ENCODE assay signal across 17 cellular contexts in genomic region chr17:76575570-76575969, GRCh38. TPM values are rescaled to one million over a fixed set of nuclear protein-coding genes. Genes with fewer than 3 reads are reported as not detected.
DNase-seq lines count a peak whose midpoint lies in the region; ATAC-seq and TF ChIP-seq lines count a peak whose summit lies in the region.
"Had no signal": no experiment of that assay in that cellular context is flagged by ENCODE, and none has a peak within 500 bp of the region (broad histone marks: within the 10 kb centered on the region; RNA-seq: fewer than 3 reads in every experiment).

No MANE protein-coding gene starts in this region.

- intact Hi-C loops in colonic mucosa (cut with DNase I), result no loop called here
- intact Hi-C loops in MCF 10A (cut with micrococcal nuclease), result no loop called here

- H3K27me3 ChIP-seq in osteoblast (ENCODE audit: insufficient read depth, low read length) (no peaks in the 10 kb centered on the region), colonic mucosa (no peaks in the 10 kb centered on the region)

- H3K36me3 Mint-ChIP-seq in activated T-cell treated with anti-CD3 and anti-CD28 coated beads, Interleukin-2, amount 50 U/mL, for 4 hours (ENCODE audit: insufficient read depth), result no peaks in the 10 kb centered on the region
- H3K36me3 Mint-ChIP-seq in MCF 10A (ENCODE audit: insufficient read depth, unreplicated experiment), result no peaks in the 10 kb centered on the region

- ATAC-seq in activated T-cell treated with anti-CD3 and anti-CD28 coated beads, Interleukin-2, amount 50 U/mL, for 4 hours, result no peak
- ATAC-seq in GM18858 (IDR thresholded peaks at IDR 0.05; ENCODE audit: unreplicated experiment), result no peak
- ATAC-seq: GM12878 had no signal

- peaks cover 4% of the 10 kb centered on the region for H3K9me3 ChIP-seq in osteoblast (ENCODE audit: low read depth, low read length)
- H3K9me3 ChIP-seq in colonic mucosa, result no peaks in the 10 kb centered on the region

- no peak overlapping the region for H3K4me3 Mint-ChIP-seq in activated T-cell treated with anti-CD3 and anti-CD28 coated beads, Interleukin-2, amount 50 U/mL, for 4 hours
- H3K4me3 Mint-ChIP-seq in MCF 10A (ENCODE audit: unreplicated experiment), result no peak overlapping the region
- H3K4me3 Mint-ChIP-seq: CD4-positive, CD25-positive, alpha-beta regulatory T cell; HFFc6 had no signal

- H3K4me2 ChIP-seq in osteoblast (ENCODE audit: insufficient read depth, low read length), result no peak overlapping the region
- H3K4me2 ChIP-seq: BLaER1 treated with 17β-estradiol and CSF1 and Interleukin-3, amounts not matched to agents 10 nM and 100 nM had no signal

- BruUV-seq in MCF 10A (replicated peaks; lab: Mats Ljungman, UMichigan), result no TSS peak

- no peak overlapping the region for H3K4me3 ChIP-seq in osteoblast (ENCODE audit: insufficient read depth, low read length)
- no peak overlapping the region for H3K4me3 ChIP-seq in colonic mucosa
- H3K4me3 ChIP-seq: BLaER1 treated with 17β-estradiol and CSF1 and Interleukin-3, amounts not matched to agents 10 nM and 100 nM; GM12878 had no signal

- no peaks in the 10 kb centered on the region for H3K79me2 ChIP-seq in osteoblast (ENCODE audit: insufficient read depth, low read length)

- H2AFZ ChIP-seq in osteoblast (ENCODE audit: low read length), result no peak overlapping the region

- no peak overlapping the region for H3K27ac ChIP-seq in osteoblast (ENCODE audit: low read depth, low read length)
- no peak overlapping the region for H3K27ac ChIP-seq in colonic mucosa
- H3K27ac ChIP-seq: BLaER1 treated with 17β-estradiol and CSF1 and Interleukin-3, amounts not matched to agents 10 nM and 100 nM had no signal

- no peaks in the 10 kb centered on the region for H4K20me1 ChIP-seq in osteoblast (ENCODE audit: insufficient read depth, low read length)

- H3K27me3 Mint-ChIP-seq in activated T-cell treated with anti-CD3 and anti-CD28 coated beads, Interleukin-2, amount 50 U/mL, for 4 hours (ENCODE audit: low read depth), result no peaks in the 10 kb centered on the region
- H3K27me3 Mint-ChIP-seq in MCF 10A (ENCODE audit: insufficient read depth, unreplicated experiment), result no peaks in the 10 kb centered on the region

- DNase-seq in COLO829 (ENCODE audit: low spot score), result peak; percentile 94
- peak; percentile 43 for DNase-seq in RPMI7951 (ENCODE audit: low read depth)
- peak; percentile 99 for DNase-seq in foreskin melanocyte
- peak; percentile 62 for DNase-seq in osteoblast (ENCODE audit: insufficient read length, low spot score, missing footprints)
- no peak for DNase-seq in colonic mucosa
- no peak for DNase-seq in activated T-cell treated with anti-CD3 and anti-CD28 coated beads, Interleukin-2, amount 50 U/mL, for 4 hours
- DNase-seq in MCF 10A (ENCODE audit: unreplicated experiment), result no peak
- DNase-seq: ACHN; CD4-positive, CD25-positive, alpha-beta regulatory T cell; DMS79; HCEC 1CT; HFFc6 had no signal

- no peaks in the 10 kb centered on the region for H3K4me1 ChIP-seq in osteoblast (ENCODE audit: insufficient read depth, low read length)
- no peaks in the 10 kb centered on the region for H3K4me1 ChIP-seq in colonic mucosa

- H3K36me3 ChIP-seq in osteoblast (ENCODE audit: insufficient read depth, low read length) (no peaks in the 10 kb centered on the region), colonic mucosa (no peaks in the 10 kb centered on the region)
- H3K36me3 ChIP-seq: BLaER1 treated with 17β-estradiol and CSF1 and Interleukin-3, amounts not matched to agents 10 nM and 100 nM had no signal

- no peaks in the 10 kb centered on the region for H3K9me3 Mint-ChIP-seq in activated T-cell treated with anti-CD3 and anti-CD28 coated beads, Interleukin-2, amount 50 U/mL, for 4 hours
- no peaks in the 10 kb centered on the region for H3K9me3 Mint-ChIP-seq in MCF 10A (ENCODE audit: unreplicated experiment)
- H3K9me3 Mint-ChIP-seq: CD4-positive, CD25-positive, alpha-beta regulatory T cell had no signal

- H3K4me1 Mint-ChIP-seq in activated T-cell treated with anti-CD3 and anti-CD28 coated beads, Interleukin-2, amount 50 U/mL, for 4 hours (ENCODE audit: low read depth), result no peaks in the 10 kb centered on the region
- peaks cover 8% of the 10 kb centered on the region for H3K4me1 Mint-ChIP-seq in MCF 10A (ENCODE audit: insufficient read depth, unreplicated experiment)

- TF ChIP-seq CTCF in osteoblast (IDR thresholded peaks at IDR 0.05; ENCODE audit: extremely low read depth, low read depth, low read length) (no peak), colonic mucosa (IDR thresholded peaks at IDR 0.05) (no peak), MCF 10A (IDR thresholded peaks at IDR 0.05; ENCODE audit: unreplicated experiment) (no peak)

- POLR2A ChIA-PET in MCF 10A (lab: Yijun Ruan, JAX), result interaction anchor here (0.6 to 1.2 kb wide), 2 partner anchors 10 to 15 kb away, joined by 3 to 4 read pairs; no protein-coding TSS in a partner anchor

- CTCF ChIA-PET in MCF 10A (lab: Yijun Ruan, JAX), result interaction anchor here (1.1 to 1.7 kb wide), 2 partner anchors 9 to 49 kb away, joined by 4 to 5 read pairs; no protein-coding TSS in a partner anchor

- no peak overlapping the region for H3K9ac ChIP-seq in colonic mucosa (ENCODE audit: low read depth in 2 of 2, low read length in 2 of 2)
- H3K9ac ChIP-seq: BLaER1 treated with 17β-estradiol and CSF1 and Interleukin-3, amounts not matched to agents 10 nM and 100 nM had no signal

- no peak overlapping the region for H3K27ac Mint-ChIP-seq in MCF 10A (ENCODE audit: low read depth, unreplicated experiment)
- H3K27ac Mint-ChIP-seq: CD4-positive, CD25-positive, alpha-beta regulatory T cell; HFFc6 had no signal

RNA-seq across cellular contexts. Expression of gene ST6GALNAC2, which starts 10.1 kb away (rescaled TPM):
- total RNA-seq in RPMI7951 (2014; rRNA removed; shearing (Covaris generic)), result 10.7 and 11.4 TPM in 2 replicates
- 0.36 and 0.59 TPM in 2 replicates for total RNA-seq in osteoblast
- 1 to 10 TPM; 3.8 to 6.3 TPM for total RNA-seq in colonic mucosa
- total RNA-seq in activated T-cell treated with anti-CD3 and anti-CD28 coated beads, Interleukin-2, amount 50 U/mL, for 4 hours, result not detected
- total RNA-seq in MCF 10A (2022), result 5.0 and 7.7 TPM in 2 replicates

RNA-seq across cellular contexts. Expression of gene PRCD, which starts 35.7 kb away (rescaled TPM):
- under 0.01 and 0.48 TPM in 2 replicates for total RNA-seq in RPMI7951 (2014; rRNA removed; shearing (Covaris generic))
- 4.0 and 5.3 TPM in 2 replicates for total RNA-seq in osteoblast
- 1 to 10 TPM in 1 of 2 donors, under 1 TPM in 1; 0.29 to 1.2 TPM for total RNA-seq in colonic mucosa
- not detected for total RNA-seq in activated T-cell treated with anti-CD3 and anti-CD28 coated beads, Interleukin-2, amount 50 U/mL, for 4 hours
- total RNA-seq in MCF 10A (2022), result not detected in 2 replicates
- total RNA-seq: A172; CD4-positive, CD25-positive, alpha-beta regulatory T cell; H4; HFFc6 had no signal

RNA-seq across cellular contexts. Expression of gene CYGB, which starts 38.1 kb away (rescaled TPM):
- total RNA-seq in RPMI7951 (2014; rRNA removed; shearing (Covaris generic)), result 1.1 and 2.0 TPM in 2 replicates
- total RNA-seq in osteoblast (39.1 and 74.0 TPM in 2 replicates), colonic mucosa (1 to 10 TPM; 4.7 to 9.9 TPM), MCF 10A (2022) (not detected in 2 replicates)
- total RNA-seq in activated T-cell treated with anti-CD3 and anti-CD28 coated beads, Interleukin-2, amount 50 U/mL, for 4 hours, result not detected
- total RNA-seq: CD4-positive, CD25-positive, alpha-beta regulatory T cell had no signal

Comparison
In these comparisons a context has a peak if more than half of its experiments do, and no peak if none do; other contexts are left out.
1. DNase-seq: peak in COLO829 (single experiment), RPMI7951 (single experiment), foreskin melanocyte (single experiment) and osteoblast (single experiment); none in colonic mucosa (single experiment), activated T-cell treated with anti-CD3 and anti-CD28 coated beads, Interleukin-2, amount 50 U/mL, for 4 hours (single experiment) and MCF 10A (single experiment).